20 cellular contexts compared by ENCODE assay signal in the genomic region with DNA sequence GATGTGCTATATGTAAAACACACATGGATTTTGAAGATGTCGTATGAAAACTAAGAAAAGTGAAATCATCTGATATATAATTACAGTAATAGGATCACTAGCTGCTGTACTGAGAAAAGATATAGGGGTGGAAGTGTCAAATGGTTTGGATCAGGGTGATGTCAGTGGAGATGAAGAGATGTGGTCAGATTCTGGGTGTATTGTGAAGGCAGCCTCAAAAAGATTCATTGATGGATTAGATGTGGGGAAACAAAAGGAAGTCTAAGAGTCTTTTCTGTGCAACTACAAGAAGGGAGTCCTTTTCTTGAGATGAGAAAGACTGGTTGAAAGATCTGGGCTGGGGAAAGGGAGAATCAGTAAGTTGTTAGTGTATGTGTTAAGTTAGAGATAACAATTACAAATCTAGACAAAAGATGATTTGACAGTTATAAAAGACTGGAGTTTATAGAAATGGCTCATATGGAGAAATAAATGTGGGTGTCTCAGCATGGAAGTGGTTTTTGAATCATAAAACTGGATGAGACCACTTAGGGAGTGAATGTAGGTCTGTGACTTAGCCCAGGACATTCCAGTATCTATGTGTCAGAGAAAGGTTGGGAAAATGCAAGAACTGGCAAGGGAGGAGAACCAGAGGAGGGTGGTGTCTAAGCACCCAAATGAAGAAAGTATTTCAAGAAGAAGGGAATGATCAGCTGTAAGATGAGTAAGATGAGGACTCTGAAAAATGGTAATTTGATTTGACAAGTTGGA.
DNase-seq lines count a peak whose midpoint lies in the region; ATAC-seq and TF ChIP-seq lines count a peak whose summit lies in the region.
"Had no signal": no experiment of that assay in that cellular context is flagged by ENCODE, and none has a peak within 500 bp of the region (broad histone marks: within the 10 kb centered on the region; RNA-seq: fewer than 3 reads in every experiment).

No MANE protein-coding gene starts in this region.

- H3K56ac ChIP-seq in H9 (ENCODE audit: insufficient read length, low read depth, low read length): no peak overlapping the region

- H4K91ac ChIP-seq in H9 (ENCODE audit: insufficient read length, low read depth, low read length): no peak overlapping the region

- in situ Hi-C loops in astrocyte of the spinal cord (cut with HindIII; ENCODE audit: low sequenced_read_pairs): no loop called here

- no peak overlapping the region for H3K27ac ChIP-seq in H9 (ENCODE audit: insufficient read length, low read depth, low read length)
- H3K27ac ChIP-seq: heart right ventricle had no signal

- H4K5ac ChIP-seq in H9 (ENCODE audit: insufficient read length, low read depth, low read length): no peak overlapping the region

- H3K9me3 Mint-ChIP-seq in H9: no peaks in the 10 kb centered on the region
- H3K9me3 Mint-ChIP-seq: natural killer cell had no signal

- no peak overlapping the region for H3K27ac Mint-ChIP-seq in H9
- H3K27ac Mint-ChIP-seq: natural killer cell had no signal

- no peaks in the 10 kb centered on the region for H3K23me2 ChIP-seq in H9 (ENCODE audit: insufficient read length, low read depth, low read length, poor library complexity, severe bottlenecking)

- H3K79me1 ChIP-seq in H9 (ENCODE audit: insufficient read depth, low read depth, low read length, poor library complexity, severe bottlenecking): no peaks in the 10 kb centered on the region

- no peak overlapping the region for H2AFZ ChIP-seq in H9 (ENCODE audit: low read length)

- H3K9ac ChIP-seq in H9 (ENCODE audit: extremely low read depth, insufficient read length, low read length): no peak overlapping the region

- no peak overlapping the region for H3K14ac ChIP-seq in H9 (ENCODE audit: insufficient read depth, low read length)

- no peak overlapping the region for H3K18ac ChIP-seq in H9 (ENCODE audit: insufficient read length, low read depth, low read length)

- TF ChIP-seq CTCF in astrocyte of the spinal cord (IDR thresholded peaks at IDR 0.05; ENCODE audit: low read depth, low read length): no peak
- no peak for TF ChIP-seq CTCF in H9 (conservative IDR thresholded peaks at IDR 0.05)

- ATAC-seq in GM18858 (IDR thresholded peaks at IDR 0.05; ENCODE audit: unreplicated experiment): no peak
- ATAC-seq: heart right ventricle, left colon, right cardiac atrium had no signal

- H4K8ac ChIP-seq in H9 (replicated peaks; ENCODE audit: insufficient read length, low read depth, low read length): no peak overlapping the region

- H3K27me3 ChIP-seq in H9 (ENCODE audit: insufficient read depth, low read length): no peaks in the 10 kb centered on the region
- H3K27me3 ChIP-seq: heart right ventricle had no signal

- H3K27me3 Mint-ChIP-seq in H9 (ENCODE audit: low read depth): no peaks in the 10 kb centered on the region

- H3K36me3 Mint-ChIP-seq in H9 (ENCODE audit: insufficient read depth in 1 of 3, low read depth in 3 of 3): no peaks in the 10 kb centered on the region
- H3K36me3 Mint-ChIP-seq: natural killer cell had no signal

- H2BK120ac ChIP-seq in H9 (ENCODE audit: low read depth, low read length, poor library complexity, severe bottlenecking): no peak overlapping the region

- no peak overlapping the region for H2BK5ac ChIP-seq in H9 (ENCODE audit: insufficient read length, low read length)

- no peak overlapping the region for H2BK20ac ChIP-seq in H9 (ENCODE audit: low read depth, low read length, poor library complexity, severe bottlenecking)

- H3K23ac ChIP-seq in H9 (ENCODE audit: insufficient read length, low read depth, low read length): no peak overlapping the region

- H3K4ac ChIP-seq in H9 (ENCODE audit: low read depth, low read length): no peak overlapping the region

- H3K4me2 ChIP-seq in H9 (ENCODE audit: insufficient read depth, insufficient read length, low read length): no peak overlapping the region

- H3K4me3 ChIP-seq in astrocyte of the spinal cord (ENCODE audit: low read depth, low read length): no peak overlapping the region
- H3K4me3 ChIP-seq: heart right ventricle had no signal

- H3K4me1 ChIP-seq in H9 (ENCODE audit: insufficient read depth, low read length): no peaks in the 10 kb centered on the region
- H3K4me1 ChIP-seq: heart right ventricle had no signal

- H3K4me1 Mint-ChIP-seq in H9: peaks cover 5% of the 10 kb centered on the region in 2 experiments
- H3K4me1 Mint-ChIP-seq: natural killer cell had no signal

- no peak overlapping the region for H3T11ph ChIP-seq in H9 (ENCODE audit: low read length)

- DNase-seq in AG20443 (ENCODE audit: low spot score) (peak; percentile 78), HS-5 (ENCODE audit: low read depth) (peak; percentile 81), astrocyte of the spinal cord (ENCODE audit: low read depth, low spot score) (peak; percentile 50), kidney glomerular epithelial cell (lab: John Stamatoyannopoulos, UW) (peak; percentile 38), DMS53 (lab: John Stamatoyannopoulos, UW) (no peak), H9 (no peak), D341Med (ENCODE audit: low spot score) (no peak)
- DNase-seq: activated CD4-positive, CD25-positive, alpha-beta regulatory T cell treated with anti-CD3 and anti-CD28 coated beads, Interleukin-2, amount 50 U/mL, for 72 hours; activated T-cell treated with anti-CD3 and anti-CD28 coated beads for 4 hours; C1 segment of cervical spinal cord; effector memory CD4-positive, alpha-beta T cell; heart right ventricle; Karpas-422; left colon; natural killer cell; NCI-H1930; NCI-H526; right cardiac atrium; stimulated activated CD4-positive, alpha-beta T cell treated with anti-CD3 and anti-CD28 coated beads, Interleukin-4, amount 100 ng/mL, for 24 hours had no signal

- H2AK5ac ChIP-seq in H9 (ENCODE audit: insufficient read length, low read length): no peak overlapping the region

- no CpG with 5 or more reads among the region's 1 CpG for WGBS in H9 (ENCODE audit: extremely low coverage, insufficient read length, low lambda C conversion rate)

- no peaks in the 10 kb centered on the region for H4K20me1 ChIP-seq in H9 (ENCODE audit: control insufficient read depth, insufficient read depth, insufficient read length)

- H2BK12ac ChIP-seq in H9 (ENCODE audit: insufficient read length, low read depth, low read length): no peak overlapping the region

- H3K79me2 ChIP-seq in H9 (ENCODE audit: insufficient read depth, low read length): no peaks in the 10 kb centered on the region

- H3K4me3 Mint-ChIP-seq in H9: no peak overlapping the region
- H3K4me3 Mint-ChIP-seq: natural killer cell had no signal

- H2BK15ac ChIP-seq in H9 (ENCODE audit: low read depth, low read length): no peak overlapping the region

- H3K9me3 ChIP-seq in H9 (ENCODE audit: control insufficient read depth, low read depth, low read length): no peaks in the 10 kb centered on the region
- H3K9me3 ChIP-seq: heart right ventricle had no signal

Comparison
In these comparisons a context has a peak if more than half of its experiments do, and no peak if none do; other contexts are left out.
1. DNase-seq: peak in AG20443 (single experiment), HS-5 (single experiment), astrocyte of the spinal cord (single experiment) and kidney glomerular epithelial cell (single experiment); none in DMS53 (single experiment), H9 (single experiment) and D341Med (single experiment).